ENCODE assay signal across 9 cellular contexts in genomic region chr17:67528751-67529436, GRCh38.
A peak's percentile ranks its signal among the peaks of the same experiment; 100 is the strongest.
DNase-seq lines count a peak whose midpoint lies in the region; ATAC-seq, FAIRE-seq and TF ChIP-seq lines count a peak whose summit lies in the region.
"Had no signal": no experiment of that assay in that cellular context is flagged by ENCODE, and none has a peak within 500 bp of the region (broad histone marks: within the 10 kb centered on the region; RNA-seq: fewer than 3 reads in every experiment).

No MANE protein-coding gene starts in this region.

- H3K27ac Mint-ChIP-seq in activated CD4-positive, alpha-beta memory T cell treated with anti-CD3 and anti-CD28 coated beads, Interleukin-2, amount 10 ng/mL, durations not matched to agents 7 days and 5 days: no peak overlapping the region
- H3K27ac Mint-ChIP-seq: memory B cell had no signal

- H3K79me2 ChIP-seq in H1 (ENCODE audit: control insufficient read depth in 1 of 2, insufficient read depth in 2 of 2, low read length in 2 of 2): peaks cover 0 to 24% of the 10 kb centered on the region in 2 experiments; a peak in 3 of 4 replicates

- H2BK12ac ChIP-seq in H1 (ENCODE audit: low read depth, low read length): peak overlapping the region; percentile 89; the same call in 1 of the 2 replicates

- peak overlapping the region; percentile 36 to 51 for H3K4me2 ChIP-seq in H1 (ENCODE audit: insufficient read depth in 1 of 2, low read depth in 2 of 2, low read length in 2 of 2)

- no peaks in the 10 kb centered on the region for H3K9me3 Mint-ChIP-seq in activated CD4-positive, alpha-beta memory T cell treated with anti-CD3 and anti-CD28 coated beads, Interleukin-2, amount 10 ng/mL, durations not matched to agents 7 days and 5 days
- H3K9me3 Mint-ChIP-seq: memory B cell had no signal

- H3K4me3 ChIP-seq in H1 (ENCODE audit: extremely low read depth in 1 of 4, insufficient read depth in 2 of 4, low read depth in 3 of 4, low read length in 4 of 4): no peak overlapping the region
- H3K4me3 ChIP-seq in upper lobe of left lung: peak overlapping the region in 3 of 4 donors; percentile 21 to 37 (median 25)

- H3K27ac ChIP-seq in H1 (ENCODE audit: low read depth, low read length) (peak overlapping the region; percentile 21; the same call in 1 of the 2 replicates), upper lobe of left lung (peak overlapping the region in 2 of 4 donors; percentile 46 to 76)

- 0 out of 2 replicates have a peak overlapping the region, but pooled peaks have one; percentile 3 for H2BK20ac ChIP-seq in H1 (ENCODE audit: low read length)

- H2BK120ac ChIP-seq in H1 (replicated peaks; ENCODE audit: low read depth, low read length): no peak overlapping the region

- CTCF ChIA-PET in H1 (lab: Charles Lee; ENCODE audit: partially characterized antibody): interaction anchor here (0.8 to 1.4 kb wide), 3 partner anchors 8 to 123 kb away, joined by 3 to 5 read pairs (median 3); no protein-coding TSS in a partner anchor
- CTCF ChIA-PET in activated CD4-positive, alpha-beta memory T cell treated with anti-CD3 and anti-CD28 coated beads, Interleukin-2, amount 10 ng/mL, durations not matched to agents 7 days and 5 days (lab: Charles Lee): interaction anchor here (0.5 kb wide), 1 partner anchor 171 kb away, joined by 6 read pairs; no protein-coding TSS in a partner anchor

- peaks cover 2% of the 10 kb centered on the region; the same call in 1 of the 2 replicates for H3K79me1 ChIP-seq in H1 (ENCODE audit: low read depth, low read length)

- H3K9me3 ChIP-seq in H1 (ENCODE audit: insufficient read depth in 2 of 2, low read depth in 1 of 2, low read length in 1 of 2): no peaks in the 10 kb centered on the region
- H3K9me3 ChIP-seq in upper lobe of left lung: no peaks in the 10 kb centered on the region

- no peak overlapping the region for H3K56ac ChIP-seq in H1 (replicated peaks; ENCODE audit: insufficient read length, low read depth, low read length)

- no peaks in the 10 kb centered on the region for H3K27me3 Mint-ChIP-seq in activated CD4-positive, alpha-beta memory T cell treated with anti-CD3 and anti-CD28 coated beads, Interleukin-2, amount 10 ng/mL, durations not matched to agents 7 days and 5 days
- H3K27me3 Mint-ChIP-seq: memory B cell had no signal

- H3K27me3 ChIP-seq in H1 (replicated peaks in 1 of 4; ENCODE audit: control insufficient read depth in 3 of 4, extremely low read depth in 1 of 4, insufficient read depth in 3 of 4, low read length in 3 of 4) (no peaks in the 10 kb centered on the region), upper lobe of left lung (no peaks in the 10 kb centered on the region)

- H2AFZ ChIP-seq in H1 (ENCODE audit: low read length): no peak overlapping the region; the same call in 1 of the 2 replicates

- H4K8ac ChIP-seq in H1 (ENCODE audit: extremely low read depth, insufficient read depth, low read length): peak overlapping the region; percentile 96; the same call in 1 of the 2 replicates

- WGBS in H1 (ENCODE audit: extremely low coverage in 1 of 2, insufficient coverage in 1 of 2, insufficient read length in 1 of 2, insufficient replicate concordance in 2 of 2, low coverage in 1 of 2, low lambda C conversion rate in 2 of 2, missing lambda C conversion rate in 1 of 2), 2 experiments: 56% methylated on average over 21 of the region's 22 CpGs; no CpG with 5 or more reads in 1 of the 2 experiments
- WGBS in upper lobe of left lung, 2 donors: 24 to 36% methylated on average over 14 to 21 of the region's 22 CpGs

- TF ChIP-seq EP300 in H1 (IDR thresholded peaks at IDR 0.05; ENCODE audit: borderline replicate concordance in 1 of 2, low read depth in 2 of 2, low read length in 2 of 2) (no peak), upper lobe of left lung (IDR thresholded peaks at IDR 0.05) (no peak)

- H3K4ac ChIP-seq in H1 (replicated peaks; ENCODE audit: insufficient read length, low read depth, low read length): no peak overlapping the region

- peaks cover 0 to 2% of the 10 kb centered on the region in 2 experiments for H4K20me1 ChIP-seq in H1 (replicated peaks in 1 of 2; ENCODE audit: control insufficient read depth in 1 of 2, insufficient read depth in 2 of 2, low read length in 2 of 2)

- peak overlapping the region; percentile 45 for H4K5ac ChIP-seq in H1 (ENCODE audit: insufficient read length, low read depth, low read length)

- no peak for FAIRE-seq in H1 (lab: Jason Lieb, UNC)

- no peak for TF ChIP-seq RAD21 in H1 (IDR thresholded peaks at IDR 0.05 in 1 of 2, conservative IDR thresholded peaks at IDR 0.05 in 1 of 2; ENCODE audit: low read depth in 2 of 2, low read length in 2 of 2)

- ATAC-seq in upper lobe of left lung (ENCODE audit: low FRiP score in 2 of 2) (peak; percentile 92 to 95), GM21515 (IDR thresholded peaks at IDR 0.05; ENCODE audit: unreplicated experiment) (no peak)

- H3K9ac ChIP-seq in H1 (replicated peaks in 1 of 4; ENCODE audit: extremely low read depth in 1 of 4, low read depth in 3 of 4, low read length in 3 of 4): peak overlapping the region in 3 of 4 experiments; percentile 36 to 50 (median 48); a peak in 4 of 7 replicates

- POLR2A ChIA-PET in H1 (lab: Charles Lee; ENCODE audit: partially characterized antibody): no interaction called here
- POLR2A ChIA-PET in activated CD4-positive, alpha-beta memory T cell treated with anti-CD3 and anti-CD28 coated beads, Interleukin-2, amount 10 ng/mL, durations not matched to agents 7 days and 5 days (lab: Charles Lee): no interaction called here

- H3K4me1 ChIP-seq in H1 (replicated peaks in 1 of 4; ENCODE audit: control insufficient read depth in 3 of 4, insufficient read depth in 4 of 4, low read length in 3 of 4) (peaks cover 2 to 9% (median 6%) of the 10 kb centered on the region in 4 experiments), upper lobe of left lung (peaks cover 8 to 28% (median 20%) of the 10 kb centered on the region in 4 donors)

- H3K4me1 Mint-ChIP-seq in activated CD4-positive, alpha-beta memory T cell treated with anti-CD3 and anti-CD28 coated beads, Interleukin-2, amount 10 ng/mL, durations not matched to agents 7 days and 5 days: no peaks in the 10 kb centered on the region

- no peaks in the 10 kb centered on the region for H3K36me3 Mint-ChIP-seq in activated CD4-positive, alpha-beta memory T cell treated with anti-CD3 and anti-CD28 coated beads, Interleukin-2, amount 10 ng/mL, durations not matched to agents 7 days and 5 days (ENCODE audit: low read depth)

- H4K91ac ChIP-seq in H1 (replicated peaks; ENCODE audit: insufficient read length, low read length): peak overlapping the region; percentile 72

- TF ChIP-seq CTCF in H1 (IDR thresholded peaks at IDR 0.05; ENCODE audit: control extremely low read depth in 1 of 3, insufficient read depth in 1 of 3, low read depth in 1 of 3, low read length in 3 of 3) (no peak), upper lobe of left lung (IDR thresholded peaks at IDR 0.05) (no peak)

- H3K4me3 Mint-ChIP-seq in activated CD4-positive, alpha-beta memory T cell treated with anti-CD3 and anti-CD28 coated beads, Interleukin-2, amount 10 ng/mL, durations not matched to agents 7 days and 5 days: no peak overlapping the region
- H3K4me3 Mint-ChIP-seq: memory B cell had no signal

- peak overlapping the region; percentile 95; the same call in 1 of the 2 replicates for H2BK15ac ChIP-seq in H1 (ENCODE audit: low read length)

- no peak overlapping the region for H3K23ac ChIP-seq in H1 (ENCODE audit: insufficient read length)

- H3K36me3 ChIP-seq in H1 (ENCODE audit: control insufficient read depth in 2 of 4, insufficient read depth in 4 of 4, low read length in 3 of 4) (no peaks in the 10 kb centered on the region), upper lobe of left lung (no peaks in the 10 kb centered on the region)

- no peak for TF ChIP-seq POLR2A in H1 (IDR thresholded peaks at IDR 0.05; ENCODE audit: control extremely low read depth in 1 of 2, low read depth in 2 of 2, low read length in 2 of 2)
- TF ChIP-seq POLR2A in upper lobe of left lung (IDR thresholded peaks at IDR 0.05): no peak

- peak overlapping the region; percentile 85; the same call in 1 of the 2 replicates for H2AK5ac ChIP-seq in H1 (ENCODE audit: low read depth, low read length)

- H3K18ac ChIP-seq in H1 (ENCODE audit: extremely low read depth, low read length): peak overlapping the region; percentile 83

- no peaks in the 10 kb centered on the region for H3K23me2 ChIP-seq in H1 (ENCODE audit: low read depth, low read length)

- H2BK5ac ChIP-seq in H1 (ENCODE audit: low read depth, low read length): peak overlapping the region; percentile 75

- peak; percentile 97 for DNase-seq in ELR (ENCODE audit: low read depth)
- DNase-seq in NCI-H526 treated with DMSO at 0.1 percent for 48 hours (lab: John Stamatoyannopoulos, UW): peak; percentile 41
- peak in 1 of 2 experiments; percentile 67 for DNase-seq in H1 (ENCODE audit: low read depth in 1 of 2, low spot score in 2 of 2)
- peak; percentile 84 for DNase-seq in medulla oblongata (ENCODE audit: extremely low spot score)
- DNase-seq in upper lobe of left lung: peak; percentile 84 to 88
- no peak for DNase-seq in activated CD4-positive, alpha-beta memory T cell treated with anti-CD3 and anti-CD28 coated beads, Interleukin-2, amount 10 ng/mL, durations not matched to agents 7 days and 5 days
- no peak for DNase-seq in COLO829 (ENCODE audit: low spot score)

- peak overlapping the region; percentile 83 for H3K14ac ChIP-seq in H1 (ENCODE audit: insufficient read length)

TF ChIP-seq in H1, 55 proteins besides CTCF, POLR2A, EP300 and RAD21:
- TF ChIP-seq CHD2 (IDR thresholded peaks at IDR 0.05; ENCODE audit: low read length) (no peak), RBBP5 (IDR thresholded peaks at IDR 0.05; ENCODE audit: borderline replicate concordance, low read depth, low read length) (0 out of 2 replicates have a peak, but pooled peaks have one; percentile 21), SP1 (IDR thresholded peaks at IDR 0.05; ENCODE audit: low read depth, low read length) (0 out of 2 replicates have a peak, but pooled peaks have one; percentile 11), TAF1 (IDR thresholded peaks at IDR 0.05; ENCODE audit: low read depth, low read length) (peak; percentile 21; the same call in 1 of the 2 replicates)

Comparison
In these comparisons a context has a peak if more than half of its experiments do, and no peak if none do; other contexts are left out.
1. DNase-seq: peak in ELR (single experiment), NCI-H526 treated with DMSO at 0.1 percent for 48 hours (single experiment), medulla oblongata (single experiment) and upper lobe of left lung (2 of 2); none in activated CD4-positive, alpha-beta memory T cell treated with anti-CD3 and anti-CD28 coated beads, Interleukin-2, amount 10 ng/mL, durations not matched to agents 7 days and 5 days (single experiment) and COLO829 (single experiment).
2. H3K4me3 ChIP-seq: peak in upper lobe of left lung (3 of 4); none in H1 (0 of 4).